ENCODE assay signal across 1 cellular context in genomic region chr1:67889466-67889865, GRCh38.
TF ChIP-seq lines count a peak whose summit lies in the region.

No MANE protein-coding gene starts in this region.

TF ChIP-seq in endothelial cell of umbilical vein, 7 proteins besides CTCF, POLR2A, EP300 and RAD21:
- TF ChIP-seq POLR2AphosphoS5 (IDR thresholded peaks at IDR 0.05; ENCODE audit: insufficient read depth, low read depth, low read length) (no peak), MYC (IDR thresholded peaks at IDR 0.05; ENCODE audit: low read depth, low read length) (no peak), GATA2 (IDR thresholded peaks at IDR 0.05; ENCODE audit: insufficient read depth, insufficient read length, low read depth, low read length) (no peak), JUN (IDR thresholded peaks at IDR 0.05; ENCODE audit: borderline replicate concordance, insufficient read depth, insufficient read length, low read depth) (no peak), FOS (IDR thresholded peaks at IDR 0.05; ENCODE audit: borderline replicate concordance, insufficient read depth, low read length) (no peak), EZH2 (IDR thresholded peaks at IDR 0.05; ENCODE audit: borderline replicate concordance, low read depth, low read length, severe bottlenecking) (no peak)
- TF ChIP-seq, protein P1, sequence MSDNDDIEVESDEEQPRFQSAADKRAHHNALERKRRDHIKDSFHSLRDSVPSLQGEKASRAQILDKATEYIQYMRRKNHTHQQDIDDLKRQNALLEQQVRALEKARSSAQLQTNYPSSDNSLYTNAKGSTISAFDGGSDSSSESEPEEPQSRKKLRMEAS (IDR thresholded peaks at IDR 0.05; ENCODE audit: insufficient read depth, insufficient read length), result no peak
